ENCODE assay signal across 32 cellular contexts in the genomic region with DNA sequence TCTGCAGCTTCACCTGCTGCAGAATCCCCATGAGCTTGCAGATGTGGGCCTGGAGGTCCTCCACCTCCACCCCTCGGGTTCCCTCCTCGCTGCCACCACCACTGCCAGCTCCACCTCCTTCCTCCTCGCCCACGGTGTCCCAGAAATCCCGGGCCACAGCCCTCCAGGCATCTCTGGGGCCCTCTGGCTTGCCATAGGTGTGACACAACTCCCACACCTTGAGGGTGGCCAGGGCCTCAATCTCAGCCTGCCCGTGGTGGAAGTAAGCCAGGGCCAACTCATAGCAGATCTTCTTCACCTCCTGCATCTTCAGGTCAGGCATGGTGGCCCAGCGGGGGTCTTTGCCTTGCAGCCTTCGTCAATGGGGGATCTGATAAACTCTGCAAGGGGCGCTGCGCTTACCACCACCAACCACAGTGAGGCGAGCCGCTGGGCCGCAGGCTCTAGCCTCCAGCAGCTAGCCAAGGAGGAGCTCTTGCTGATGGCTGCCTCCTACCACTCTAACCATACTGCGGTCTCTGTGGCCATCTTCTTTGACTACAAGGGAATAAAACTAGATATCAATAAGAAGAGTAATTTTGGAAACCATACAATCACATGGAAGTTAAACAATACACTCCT. TPM values are rescaled to one million over a fixed set of nuclear protein-coding genes. Genes with fewer than 3 reads are reported as not detected.
DNase-seq lines count a peak whose midpoint lies in the region; ATAC-seq and TF ChIP-seq lines count a peak whose summit lies in the region.
"Had no signal": no experiment of that assay in that cellular context is flagged by ENCODE, and none has a peak within 500 bp of the region (broad histone marks: within the 10 kb centered on the region; RNA-seq: fewer than 3 reads in every experiment).

No MANE protein-coding gene starts in this region.

- H3K9ac ChIP-seq in SK-N-SH: no peak overlapping the region
- no peak overlapping the region for H3K9ac ChIP-seq in neural progenitor cell

- H3K9me2 ChIP-seq in SK-N-SH: no peaks in the 10 kb centered on the region

- H3K9me3 ChIP-seq in SK-N-SH (no peaks in the 10 kb centered on the region), neural progenitor cell (ENCODE audit: low read depth) (no peaks in the 10 kb centered on the region)
- H3K9me3 ChIP-seq: A549, adrenal gland, right atrium auricular region, upper lobe of right lung had no signal

- H3K9me3 Mint-ChIP-seq in HFFc6: no peaks in the 10 kb centered on the region
- H3K9me3 Mint-ChIP-seq in neural progenitor cell: no peaks in the 10 kb centered on the region
- H3K9me3 Mint-ChIP-seq in activated naive CD4-positive, alpha-beta T cell treated with anti-CD3 and anti-CD28 coated beads, Interleukin-2, amount 10 ng/mL, durations not matched to agents 7 days and 5 days: no peaks in the 10 kb centered on the region
- H3K9me3 Mint-ChIP-seq: activated B cell treated with CpG ODN at 0.5 μM for 24 hours; activated CD4-positive, alpha-beta memory T cell treated with anti-CD3 and anti-CD28 coated beads, Interleukin-2, amount 10 ng/mL, durations not matched to agents 7 days and 5 days; naive thymus-derived CD8-positive, alpha-beta T cell; T-helper 2 cell treated with Interferon-gamma antibody and Interleukin-4, amounts not matched to agents 5 μg/mL and 100 μg/mL, for 36 hours had no signal

- H3K4me2 ChIP-seq in SK-N-SH: no peak overlapping the region
- no peak overlapping the region for H3K4me2 ChIP-seq in neural progenitor cell
- H3K4me2 ChIP-seq: A549 had no signal

- H3K4me1 ChIP-seq in SK-N-SH (ENCODE audit: control insufficient read depth in 1 of 2, insufficient read depth in 2 of 2, low read depth in 1 of 2, low read length in 1 of 2): peaks cover 0 to 17% of the 10 kb centered on the region in 2 experiments; a peak in 1 of 4 replicates
- H3K4me1 ChIP-seq in neural progenitor cell: no peaks in the 10 kb centered on the region
- H3K4me1 ChIP-seq: adrenal gland, right atrium auricular region, upper lobe of right lung had no signal

- H3K36me3 ChIP-seq in SK-N-SH (replicated peaks in 1 of 2; ENCODE audit: control insufficient read depth in 1 of 2, insufficient read depth in 2 of 2, low read length in 1 of 2) (no peaks in the 10 kb centered on the region), brain microvascular endothelial cell (replicated peaks) (no peaks in the 10 kb centered on the region), neural progenitor cell (no peaks in the 10 kb centered on the region)
- H3K36me3 ChIP-seq: adrenal gland, right atrium auricular region, upper lobe of right lung had no signal

- peaks cover 15% of the 10 kb centered on the region for H3K27me3 Mint-ChIP-seq in HFFc6 (ENCODE audit: insufficient read depth)
- H3K27me3 Mint-ChIP-seq in neural progenitor cell (ENCODE audit: insufficient read depth, low read depth): peaks cover 8% of the 10 kb centered on the region
- H3K27me3 Mint-ChIP-seq in activated naive CD4-positive, alpha-beta T cell treated with anti-CD3 and anti-CD28 coated beads, Interleukin-2, amount 10 ng/mL, durations not matched to agents 7 days and 5 days: peaks cover 18% of the 10 kb centered on the region
- H3K27me3 Mint-ChIP-seq: activated B cell treated with CpG ODN at 0.5 μM for 24 hours had no signal

- no peak for DNase-seq in SK-N-SH
- DNase-seq in HFFc6: no peak
- DNase-seq in brain microvascular endothelial cell: no peak
- no peak for DNase-seq in neural progenitor cell (ENCODE audit: low spot score)
- DNase-seq in D341Med (ENCODE audit: low spot score): no peak
- no peak for DNase-seq in activated naive CD4-positive, alpha-beta T cell treated with anti-CD3 and anti-CD28 coated beads, Interleukin-2, amount 10 ng/mL, durations not matched to agents 7 days and 5 days
- no peak for DNase-seq in HCEC 1CT
- DNase-seq: activated B cell treated with CpG ODN at 0.5 μM for 24 hours; activated CD4-positive, alpha-beta memory T cell treated with anti-CD3 and anti-CD28 coated beads, Interleukin-2, amount 10 ng/mL, durations not matched to agents 7 days and 5 days; activated gamma-delta T cell treated with Interleukin-2 at 50 U/mL for 16 hours; adrenal gland; COR-L47; cortex of kidney; EL; naive thymus-derived CD8-positive, alpha-beta T cell; NCI-H1105; NCI-H2029; NCI-H446 treated with DMSO at 0.1 percent for 48 hours; NK-92 treated with Interleukin-12 subunit alpha and Interleukin-12 subunit beta, amount 100 ng/mL, for 24 hours; stimulated activated CD4-positive, alpha-beta T cell treated with anti-CD3 and anti-CD28 coated beads, Interleukin-12 subunit alpha, Interleukin-12 subunit beta, amount 100 ng/mL, for 4 hours; upper lobe of right lung had no signal

- no peak overlapping the region for H2AFZ ChIP-seq in SK-N-SH (ENCODE audit: low read depth)
- no peak overlapping the region for H2AFZ ChIP-seq in neural progenitor cell (replicated peaks)

- no peaks in the 10 kb centered on the region for H3F3A ChIP-seq in SK-N-SH (replicated peaks; ENCODE audit: insufficient read depth)
- no peaks in the 10 kb centered on the region for H3F3A ChIP-seq in neural progenitor cell (ENCODE audit: low read depth)

- no peak for ATAC-seq in SK-N-SH treated with all-trans-retinoic acid at 6 μM for 48 hours
- ATAC-seq: left colon; naive thymus-derived CD8-positive, alpha-beta T cell had no signal

- TF ChIP-seq CTCF in SK-N-SH (IDR thresholded peaks at IDR 0.05) (peak; percentile 11; the same call in 1 of the 2 replicates), HFFc6 (IDR thresholded peaks at IDR 0.05) (0 out of 2 replicates have a peak, but pooled peaks have one; percentile 20), brain microvascular endothelial cell (IDR thresholded peaks at IDR 0.05; ENCODE audit: low read depth, low read length, missing control alignments) (peak; percentile 24), neural progenitor cell (IDR thresholded peaks at IDR 0.05) (peak; percentile 20)

- no peak overlapping the region for H3K27ac ChIP-seq in SK-N-SH (ENCODE audit: low read depth in 2 of 2, low read length in 1 of 2)
- H3K27ac ChIP-seq in brain microvascular endothelial cell: no peak overlapping the region
- no peak overlapping the region for H3K27ac ChIP-seq in neural progenitor cell
- H3K27ac ChIP-seq: A549, adrenal gland, right atrium auricular region, SK-N-MC, upper lobe of right lung had no signal

- in situ Hi-C loops in brain microvascular endothelial cell (cut with HindIII; ENCODE audit: low pct_ligation_motif_present, low sequenced_read_pairs): no loop called here

- no peak overlapping the region for H3K4me3 Mint-ChIP-seq in HFFc6
- no peak overlapping the region for H3K4me3 Mint-ChIP-seq in neural progenitor cell
- no peak overlapping the region for H3K4me3 Mint-ChIP-seq in activated naive CD4-positive, alpha-beta T cell treated with anti-CD3 and anti-CD28 coated beads, Interleukin-2, amount 10 ng/mL, durations not matched to agents 7 days and 5 days
- H3K4me3 Mint-ChIP-seq: activated B cell treated with CpG ODN at 0.5 μM for 24 hours; activated CD4-positive, alpha-beta memory T cell treated with anti-CD3 and anti-CD28 coated beads, Interleukin-2, amount 10 ng/mL, durations not matched to agents 7 days and 5 days; naive thymus-derived CD8-positive, alpha-beta T cell; T-helper 2 cell treated with Interferon-gamma antibody and Interleukin-4, amounts not matched to agents 5 μg/mL and 100 μg/mL, for 36 hours had no signal

- H3K79me2 ChIP-seq in SK-N-SH (ENCODE audit: insufficient read depth) (no peaks in the 10 kb centered on the region), neural progenitor cell (ENCODE audit: low read depth) (no peaks in the 10 kb centered on the region)

- H3K36me3 Mint-ChIP-seq in HFFc6 (ENCODE audit: low read depth): no peaks in the 10 kb centered on the region
- H3K36me3 Mint-ChIP-seq in neural progenitor cell: no peaks in the 10 kb centered on the region
- no peaks in the 10 kb centered on the region for H3K36me3 Mint-ChIP-seq in activated naive CD4-positive, alpha-beta T cell treated with anti-CD3 and anti-CD28 coated beads, Interleukin-2, amount 10 ng/mL, durations not matched to agents 7 days and 5 days
- H3K36me3 Mint-ChIP-seq: naive thymus-derived CD8-positive, alpha-beta T cell had no signal

- TF ChIP-seq EP300 in SK-N-SH (IDR thresholded peaks at IDR 0.05; ENCODE audit: borderline replicate concordance in 1 of 2, low read depth in 1 of 2, low read length in 1 of 2): no peak

- H3K4me3 ChIP-seq in SK-N-SH (ENCODE audit: low read depth in 2 of 2, low read length in 1 of 2) (no peak overlapping the region), brain microvascular endothelial cell (ENCODE audit: low read depth, low read length) (no peak overlapping the region), neural progenitor cell (no peak overlapping the region)
- H3K4me3 ChIP-seq: A549, adrenal gland, right atrium auricular region, SK-N-MC, upper lobe of right lung had no signal

- CTCF ChIA-PET in SK-N-SH (lab: Yijun Ruan, JAX): interaction anchor here (1.8 to 2.0 kb wide), 2 partner anchors 19 to 179 kb away, joined by 6 read pairs; no protein-coding TSS in a partner anchor
- CTCF ChIA-PET in activated naive CD4-positive, alpha-beta T cell treated with anti-CD3 and anti-CD28 coated beads, Interleukin-2, amount 10 ng/mL, durations not matched to agents 7 days and 5 days (lab: Charles Lee): interaction anchor here (1.0 kb wide), 1 partner anchor 17 kb away, joined by 3 read pairs; no protein-coding TSS in a partner anchor

- H3K4me1 Mint-ChIP-seq in HFFc6 (ENCODE audit: low read depth) (no peaks in the 10 kb centered on the region), neural progenitor cell (no peaks in the 10 kb centered on the region)
- no peaks in the 10 kb centered on the region for H3K4me1 Mint-ChIP-seq in activated naive CD4-positive, alpha-beta T cell treated with anti-CD3 and anti-CD28 coated beads, Interleukin-2, amount 10 ng/mL, durations not matched to agents 7 days and 5 days
- H3K4me1 Mint-ChIP-seq: activated CD4-positive, alpha-beta memory T cell treated with anti-CD3 and anti-CD28 coated beads, Interleukin-2, amount 10 ng/mL, durations not matched to agents 7 days and 5 days had no signal

- H4K20me1 ChIP-seq in SK-N-SH (ENCODE audit: insufficient read depth): no peaks in the 10 kb centered on the region
- no peaks in the 10 kb centered on the region for H4K20me1 ChIP-seq in neural progenitor cell (ENCODE audit: low read depth)

- POLR2A ChIA-PET in SK-N-SH (lab: Yijun Ruan, JAX): no interaction called here

- no peak for TF ChIP-seq RAD21 in SK-N-SH (IDR thresholded peaks at IDR 0.05; ENCODE audit: low read length)

- WGBS in SK-N-SH (ENCODE audit: low lambda C conversion rate): 19% methylated on average over 12 of the region's 14 CpGs

- H3K27ac Mint-ChIP-seq in HFFc6 (no peak overlapping the region), neural progenitor cell (no peak overlapping the region)
- no peak overlapping the region for H3K27ac Mint-ChIP-seq in activated naive CD4-positive, alpha-beta T cell treated with anti-CD3 and anti-CD28 coated beads, Interleukin-2, amount 10 ng/mL, durations not matched to agents 7 days and 5 days
- H3K27ac Mint-ChIP-seq: activated B cell treated with CpG ODN at 0.5 μM for 24 hours; activated CD4-positive, alpha-beta memory T cell treated with anti-CD3 and anti-CD28 coated beads, Interleukin-2, amount 10 ng/mL, durations not matched to agents 7 days and 5 days; naive thymus-derived CD8-positive, alpha-beta T cell; T-helper 2 cell treated with Interferon-gamma antibody and Interleukin-4, amounts not matched to agents 5 μg/mL and 100 μg/mL, for 36 hours had no signal

- no peaks in the 10 kb centered on the region; the same call in 1 of the 2 replicates for H3K27me3 ChIP-seq in SK-N-SH (ENCODE audit: insufficient read depth)
- no peaks in the 10 kb centered on the region for H3K27me3 ChIP-seq in brain microvascular endothelial cell (replicated peaks)
- H3K27me3 ChIP-seq in neural progenitor cell: no peaks in the 10 kb centered on the region
- H3K27me3 ChIP-seq: adrenal gland, right atrium auricular region, upper lobe of right lung had no signal

RNA-seq across cellular contexts. Expression of gene ANKRD62, which starts 36.1 kb away (rescaled TPM):
- polyA plus RNA-seq in SK-N-SH (2012; rRNA removed): not detected in 2 replicates
- not detected in 2 replicates for polyA plus RNA-seq in SK-N-SH (2012; cell fraction: cytosol; rRNA removed)
- polyA plus RNA-seq in SK-N-SH (2012; cell fraction: nucleus; rRNA removed): not detected in 2 replicates
- total RNA-seq in HFFc6 (2021; fragmentation: NEBNext Ultra II Directional; extraction: Animal tissue kit (Norgen Biotek cat#: 25700)): not detected
- 0.15 TPM in 1 of 2 replicates, not detected in the other for total RNA-seq in neural progenitor cell (ENCODE audit: low replicate concordance)
- total RNA-seq: activated B cell treated with CpG ODN at 0.5 μM for 24 hours; activated CD4-positive, alpha-beta memory T cell treated with anti-CD3 and anti-CD28 coated beads, Interleukin-2, amount 10 ng/mL, durations not matched to agents 7 days and 5 days; adrenal gland; endothelial cell of umbilical vein; LHCN-M2; naive thymus-derived CD8-positive, alpha-beta T cell; osteocyte; right atrium auricular region; RPMI7951 had no signal
- polyA plus RNA-seq: A549; adrenal gland; BJ; endothelial cell of umbilical vein; naive thymus-derived CD8-positive, alpha-beta T cell had no signal
